ENCODE assay signal across 18 cellular contexts in the genomic region with DNA sequence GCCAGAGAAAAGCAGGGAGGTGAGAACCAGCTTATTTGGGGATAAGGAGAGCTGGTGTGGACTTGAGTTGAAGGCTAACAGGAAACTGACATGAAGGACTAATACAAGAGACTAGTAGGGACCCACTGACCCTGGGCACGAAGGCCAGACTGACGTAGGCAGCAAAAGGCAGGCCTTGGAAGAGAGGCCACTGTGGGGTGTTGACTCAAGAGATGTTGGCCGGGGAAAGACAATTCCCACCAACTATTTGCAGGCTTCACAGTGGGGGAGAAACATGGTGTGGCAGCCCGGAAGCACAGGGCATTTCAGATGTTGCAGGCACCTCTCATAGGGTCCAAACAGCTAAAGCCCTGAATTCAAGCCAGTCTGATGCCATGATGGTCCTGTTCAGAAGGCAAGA. TPM values are rescaled to one million over a fixed set of nuclear protein-coding genes. Genes with fewer than 3 reads are reported as not detected.
DNase-seq lines count a peak whose midpoint lies in the region; ATAC-seq and TF ChIP-seq lines count a peak whose summit lies in the region.
"Had no signal": no experiment of that assay in that cellular context is flagged by ENCODE, and none has a peak within 500 bp of the region (broad histone marks: within the 10 kb centered on the region; RNA-seq: fewer than 3 reads in every experiment).

No MANE protein-coding gene starts in this region.

- peaks cover 2% of the 10 kb centered on the region for H3K36me3 Mint-ChIP-seq in activated naive CD8-positive, alpha-beta T cell
- H3K36me3 Mint-ChIP-seq in activated naive CD8-positive, alpha-beta T cell treated with anti-CD3 and anti-CD28 coated beads for 36 hours: peaks cover 8% of the 10 kb centered on the region
- H3K36me3 Mint-ChIP-seq in activated CD8-positive, alpha-beta T cell treated with anti-CD3 and anti-CD28 coated beads for 36 hours (ENCODE audit: low read depth): peaks cover 22% of the 10 kb centered on the region
- H3K36me3 Mint-ChIP-seq in activated naive CD8-positive, alpha-beta T cell treated with anti-CD3 and anti-CD28 coated beads, Interleukin-2, amount 50 U/mL, for 24 hours (ENCODE audit: low read depth): peaks cover 15% of the 10 kb centered on the region
- peaks cover 92% of the 10 kb centered on the region for H3K36me3 Mint-ChIP-seq in stimulated activated effector memory CD8-positive, alpha-beta T cell treated with anti-CD3 and anti-CD28 coated beads, Interleukin-12 subunit alpha, Interleukin-12 subunit beta, amount 100 ng/mL, for 72 hours

- POLR2A ChIA-PET in activated CD8-positive, alpha-beta T cell treated with anti-CD3 and anti-CD28 coated beads for 36 hours (lab: Charles Lee): no interaction called here

- no peak for DNase-seq in activated naive CD8-positive, alpha-beta T cell treated with anti-CD3 and anti-CD28 coated beads for 36 hours
- no peak for DNase-seq in activated CD8-positive, alpha-beta T cell treated with anti-CD3 and anti-CD28 coated beads for 36 hours
- DNase-seq in activated naive CD8-positive, alpha-beta T cell treated with anti-CD3 and anti-CD28 coated beads, Interleukin-2, amount 50 U/mL, for 24 hours: no peak
- no peak for DNase-seq in stimulated activated effector memory CD8-positive, alpha-beta T cell treated with anti-CD3 and anti-CD28 coated beads, Interleukin-12 subunit alpha, Interleukin-12 subunit beta, amount 100 ng/mL, for 72 hours (ENCODE audit: low spot score in 2 of 2)
- no peak for DNase-seq in DMS 273 (lab: John Stamatoyannopoulos, UW; ENCODE audit: unreplicated experiment)
- DNase-seq: CD8-positive, alpha-beta memory T cell; DMS79 treated with DMSO at 0.1 percent for 48 hours; GF-D8; GOT3; HFFc6; IMR-90; MM.1S; NCI-H2029; NCI-H524 treated with DMSO at 0.1 percent for 48 hours; NCI-H774 had no signal

- H3K9me3 Mint-ChIP-seq in activated naive CD8-positive, alpha-beta T cell (ENCODE audit: low read depth): no peaks in the 10 kb centered on the region
- H3K9me3 Mint-ChIP-seq in activated naive CD8-positive, alpha-beta T cell treated with anti-CD3 and anti-CD28 coated beads for 36 hours: no peaks in the 10 kb centered on the region
- no peaks in the 10 kb centered on the region for H3K9me3 Mint-ChIP-seq in activated CD8-positive, alpha-beta T cell treated with anti-CD3 and anti-CD28 coated beads for 36 hours
- H3K9me3 Mint-ChIP-seq in activated naive CD8-positive, alpha-beta T cell treated with anti-CD3 and anti-CD28 coated beads, Interleukin-2, amount 50 U/mL, for 24 hours: no peaks in the 10 kb centered on the region
- no peaks in the 10 kb centered on the region for H3K9me3 Mint-ChIP-seq in stimulated activated effector memory CD8-positive, alpha-beta T cell treated with anti-CD3 and anti-CD28 coated beads, Interleukin-12 subunit alpha, Interleukin-12 subunit beta, amount 100 ng/mL, for 72 hours
- H3K9me3 Mint-ChIP-seq: HFFc6 had no signal

- no peak for TF ChIP-seq CTCF in activated CD8-positive, alpha-beta T cell treated with anti-CD3 and anti-CD28 coated beads for 36 hours (IDR thresholded peaks at IDR 0.05)

- peak overlapping the region; percentile 72 for H3K27ac Mint-ChIP-seq in activated naive CD8-positive, alpha-beta T cell
- no peak overlapping the region for H3K27ac Mint-ChIP-seq in activated naive CD8-positive, alpha-beta T cell treated with anti-CD3 and anti-CD28 coated beads for 36 hours
- H3K27ac Mint-ChIP-seq in activated CD8-positive, alpha-beta T cell treated with anti-CD3 and anti-CD28 coated beads for 36 hours: peak overlapping the region; percentile 62
- peak overlapping the region; percentile 57 for H3K27ac Mint-ChIP-seq in activated naive CD8-positive, alpha-beta T cell treated with anti-CD3 and anti-CD28 coated beads, Interleukin-2, amount 50 U/mL, for 24 hours
- H3K27ac Mint-ChIP-seq in stimulated activated effector memory CD8-positive, alpha-beta T cell treated with anti-CD3 and anti-CD28 coated beads, Interleukin-12 subunit alpha, Interleukin-12 subunit beta, amount 100 ng/mL, for 72 hours: peak overlapping the region; percentile 81
- H3K27ac Mint-ChIP-seq: B cell, HFFc6 had no signal

- no peaks in the 10 kb centered on the region for H3K27me3 Mint-ChIP-seq in activated naive CD8-positive, alpha-beta T cell
- H3K27me3 Mint-ChIP-seq in activated naive CD8-positive, alpha-beta T cell treated with anti-CD3 and anti-CD28 coated beads for 36 hours: no peaks in the 10 kb centered on the region
- no peaks in the 10 kb centered on the region for H3K27me3 Mint-ChIP-seq in activated CD8-positive, alpha-beta T cell treated with anti-CD3 and anti-CD28 coated beads for 36 hours
- no peaks in the 10 kb centered on the region for H3K27me3 Mint-ChIP-seq in activated naive CD8-positive, alpha-beta T cell treated with anti-CD3 and anti-CD28 coated beads, Interleukin-2, amount 50 U/mL, for 24 hours
- H3K27me3 Mint-ChIP-seq: B cell; CD8-positive, alpha-beta memory T cell had no signal

- H3K4me1 Mint-ChIP-seq in activated naive CD8-positive, alpha-beta T cell (ENCODE audit: low read depth): no peaks in the 10 kb centered on the region
- H3K4me1 Mint-ChIP-seq in activated naive CD8-positive, alpha-beta T cell treated with anti-CD3 and anti-CD28 coated beads for 36 hours: no peaks in the 10 kb centered on the region
- peaks cover 4% of the 10 kb centered on the region for H3K4me1 Mint-ChIP-seq in activated CD8-positive, alpha-beta T cell treated with anti-CD3 and anti-CD28 coated beads for 36 hours (ENCODE audit: low read depth)
- no peaks in the 10 kb centered on the region for H3K4me1 Mint-ChIP-seq in activated naive CD8-positive, alpha-beta T cell treated with anti-CD3 and anti-CD28 coated beads, Interleukin-2, amount 50 U/mL, for 24 hours
- peaks cover 20% of the 10 kb centered on the region for H3K4me1 Mint-ChIP-seq in stimulated activated effector memory CD8-positive, alpha-beta T cell treated with anti-CD3 and anti-CD28 coated beads, Interleukin-12 subunit alpha, Interleukin-12 subunit beta, amount 100 ng/mL, for 72 hours

- intact Hi-C loops in activated CD8-positive, alpha-beta T cell treated with anti-CD3 and anti-CD28 coated beads for 36 hours (cut with micrococcal nuclease): loop anchor here (10.0 kb wide), 2 partner anchors 345 to 525 kb away; a partner anchor contains a TSS

- CTCF ChIA-PET in activated CD8-positive, alpha-beta T cell treated with anti-CD3 and anti-CD28 coated beads for 36 hours (lab: Charles Lee): no interaction called here

- ATAC-seq in activated CD8-positive, alpha-beta T cell treated with anti-CD3 and anti-CD28 coated beads for 36 hours: no peak
- no peak for ATAC-seq in activated naive CD8-positive, alpha-beta T cell treated with anti-CD3 and anti-CD28 coated beads, Interleukin-2, amount 50 U/mL, for 24 hours
- ATAC-seq in stimulated activated effector memory CD8-positive, alpha-beta T cell treated with anti-CD3 and anti-CD28 coated beads, Interleukin-12 subunit alpha, Interleukin-12 subunit beta, amount 100 ng/mL, for 72 hours: no peak
- ATAC-seq in GM21423 (IDR thresholded peaks at IDR 0.05; ENCODE audit: unreplicated experiment): no peak

- H3K4me3 Mint-ChIP-seq in activated naive CD8-positive, alpha-beta T cell: no peak overlapping the region
- H3K4me3 Mint-ChIP-seq in activated naive CD8-positive, alpha-beta T cell treated with anti-CD3 and anti-CD28 coated beads for 36 hours: no peak overlapping the region
- no peak overlapping the region for H3K4me3 Mint-ChIP-seq in activated CD8-positive, alpha-beta T cell treated with anti-CD3 and anti-CD28 coated beads for 36 hours
- no peak overlapping the region for H3K4me3 Mint-ChIP-seq in activated naive CD8-positive, alpha-beta T cell treated with anti-CD3 and anti-CD28 coated beads, Interleukin-2, amount 50 U/mL, for 24 hours
- H3K4me3 Mint-ChIP-seq in stimulated activated effector memory CD8-positive, alpha-beta T cell treated with anti-CD3 and anti-CD28 coated beads, Interleukin-12 subunit alpha, Interleukin-12 subunit beta, amount 100 ng/mL, for 72 hours: no peak overlapping the region
- H3K4me3 Mint-ChIP-seq: B cell; CD8-positive, alpha-beta memory T cell; HFFc6 had no signal

RNA-seq across cellular contexts. Expression of a gene that starts 24.4 kb away (rescaled TPM):
- total RNA-seq in activated naive CD8-positive, alpha-beta T cell treated with anti-CD3 and anti-CD28 coated beads for 36 hours: 1 to 10 TPM; 1.1 to 1.5 TPM
- total RNA-seq in activated CD8-positive, alpha-beta T cell treated with anti-CD3 and anti-CD28 coated beads for 36 hours: 1 to 10 TPM; 1.8 to 2.2 TPM
- total RNA-seq: B cell had no signal
